Comparison of ENCODE assay signal across 12 cellular contexts in genomic region chr6:163837681-163838431, GRCh38.
DNase-seq lines count a peak whose midpoint lies in the region; ATAC-seq, FAIRE-seq and TF ChIP-seq lines count a peak whose summit lies in the region.
"Had no signal": no experiment of that assay in that cellular context is flagged by ENCODE, and none has a peak within 500 bp of the region (broad histone marks: within the 10 kb centered on the region; RNA-seq: fewer than 3 reads in every experiment).

No MANE protein-coding gene starts in this region.

- no peaks in the 10 kb centered on the region for H3K9me1 ChIP-seq in keratinocyte (ENCODE audit: control insufficient read depth, extremely low read depth, insufficient read depth, low read length)

- TF ChIP-seq POLR2A in sigmoid colon (IDR thresholded peaks at IDR 0.05): no peak

- H3K36me3 ChIP-seq in keratinocyte (ENCODE audit: control insufficient read depth in 2 of 2, extremely low read depth in 1 of 2, insufficient read depth in 2 of 2, low read length in 2 of 2): no peaks in the 10 kb centered on the region
- no peaks in the 10 kb centered on the region for H3K36me3 ChIP-seq in sigmoid colon
- no peaks in the 10 kb centered on the region for H3K36me3 ChIP-seq in MG63
- H3K36me3 ChIP-seq: BLaER1 treated with 17β-estradiol and CSF1 and Interleukin-3, amounts not matched to agents 10 nM and 100 nM; cardiac muscle cell; upper lobe of left lung had no signal

- TF ChIP-seq CTCF in choroid plexus epithelial cell (conservative IDR thresholded peaks at IDR 0.05; ENCODE audit: low read depth, low read length): no peak
- no peak for TF ChIP-seq CTCF in keratinocyte (optimal IDR thresholded peaks at IDR 0.05 in 1 of 3, IDR thresholded peaks at IDR 0.05 in 1 of 3, conservative IDR thresholded peaks at IDR 0.05 in 1 of 3; ENCODE audit: extremely low read depth in 1 of 3, insufficient read depth in 2 of 3, low read length in 3 of 3)
- TF ChIP-seq CTCF in sigmoid colon (IDR thresholded peaks at IDR 0.05): no peak

- no peak overlapping the region for H3K9ac ChIP-seq in keratinocyte (ENCODE audit: control insufficient read depth, extremely low read depth, insufficient read depth, low read length)
- H3K9ac ChIP-seq: BLaER1 treated with 17β-estradiol and CSF1 and Interleukin-3, amounts not matched to agents 10 nM and 100 nM had no signal

- dilution Hi-C loops in keratinocyte (cut with MboI; ENCODE audit: extremely low pct_ligation_motif_present, low sequenced_read_pairs): no loop called here

- H3K27me3 ChIP-seq in keratinocyte (ENCODE audit: control insufficient read depth, extremely low read depth, insufficient read depth, low read length): peaks cover 4% of the 10 kb centered on the region
- no peaks in the 10 kb centered on the region for H3K27me3 ChIP-seq in sigmoid colon
- no peaks in the 10 kb centered on the region for H3K27me3 ChIP-seq in MG63
- H3K27me3 ChIP-seq: BLaER1 treated with 17β-estradiol and CSF1 and Interleukin-3, amounts not matched to agents 10 nM and 100 nM; cardiac muscle cell; upper lobe of left lung had no signal

- H3K4me1 ChIP-seq in keratinocyte (ENCODE audit: control insufficient read depth, extremely low read depth, insufficient read depth, low read length) (no peaks in the 10 kb centered on the region), sigmoid colon (peaks cover 0 to 19% (median 14%) of the 10 kb centered on the region in 4 donors)
- H3K4me1 ChIP-seq: BLaER1 treated with 17β-estradiol and CSF1 and Interleukin-3, amounts not matched to agents 10 nM and 100 nM had no signal

- H4K20me1 ChIP-seq in keratinocyte (ENCODE audit: control insufficient read depth, extremely low read depth, insufficient read depth, low read length): no peaks in the 10 kb centered on the region
- H4K20me1 ChIP-seq: BLaER1 treated with 17β-estradiol and CSF1 and Interleukin-3, amounts not matched to agents 10 nM and 100 nM had no signal

- H3K9me3 ChIP-seq in keratinocyte (ENCODE audit: control insufficient read depth, low read depth, low read length): peaks cover 8% of the 10 kb centered on the region
- H3K9me3 ChIP-seq in sigmoid colon: peaks cover 0 to 3% (median 0%) of the 10 kb centered on the region in 4 donors
- no peaks in the 10 kb centered on the region for H3K9me3 ChIP-seq in MG63
- H3K9me3 ChIP-seq: upper lobe of left lung had no signal

- 19 to 24% methylated on average over 17 of the region's 17 CpGs for WGBS in sigmoid colon, 2 donors

- intact Hi-C loops in sigmoid colon (cut with DNase I): no loop called here

- DNase-seq in C1 segment of cervical spinal cord (lab: John Stamatoyannopoulos, UW): peak in 8 of 14 donors; percentile 5 to 25 (median 20)
- peak; percentile 19 for DNase-seq in choroid plexus epithelial cell (ENCODE audit: low read depth)
- DNase-seq in keratinocyte (ENCODE audit: low read depth, low spot score): no peak
- DNase-seq in sigmoid colon: no peak
- no peak for DNase-seq in MG63
- no peak for DNase-seq in HPDE6-E6E7 (ENCODE audit: extremely low spot score)
- DNase-seq: NCI-H1436 treated with DMSO at 0.1 percent for 48 hours, upper lobe of left lung had no signal

- no peak for FAIRE-seq in keratinocyte (lab: Jason Lieb, UNC)

- no peak for TF ChIP-seq EP300 in sigmoid colon (IDR thresholded peaks at IDR 0.05)

- peak overlapping the region; percentile 31 for H2AFZ ChIP-seq in keratinocyte (ENCODE audit: control insufficient read depth, low read length)

- no peak overlapping the region for H3K4me2 ChIP-seq in keratinocyte (ENCODE audit: control insufficient read depth, extremely low read depth, insufficient read depth, low read depth, low read length)
- H3K4me2 ChIP-seq: BLaER1 treated with 17β-estradiol and CSF1 and Interleukin-3, amounts not matched to agents 10 nM and 100 nM had no signal

- H3K27ac ChIP-seq in keratinocyte (ENCODE audit: control insufficient read depth, insufficient read depth, low read length) (no peak overlapping the region), sigmoid colon (peak overlapping the region in 2 of 4 donors; percentile 27 to 36)
- H3K27ac ChIP-seq: BLaER1 treated with 17β-estradiol and CSF1 and Interleukin-3, amounts not matched to agents 10 nM and 100 nM; cardiac muscle cell; upper lobe of left lung had no signal

- H3K79me2 ChIP-seq in keratinocyte (ENCODE audit: control insufficient read depth, insufficient read depth, low read length): no peaks in the 10 kb centered on the region

- H3K4me3 ChIP-seq in choroid plexus epithelial cell (ENCODE audit: low read depth, low read length) (no peak overlapping the region), keratinocyte (ENCODE audit: control insufficient read depth in 2 of 3, extremely low read depth in 1 of 3, insufficient read depth in 2 of 3, low read depth in 1 of 3, low read length in 3 of 3) (no peak overlapping the region), sigmoid colon (peak overlapping the region in 3 of 4 donors; percentile 18 to 35 (median 25)), MG63 (no peak overlapping the region)
- H3K4me3 ChIP-seq: BLaER1 treated with 17β-estradiol and CSF1 and Interleukin-3, amounts not matched to agents 10 nM and 100 nM; cardiac muscle cell had no signal

- ATAC-seq in HG02571 (IDR thresholded peaks at IDR 0.05; ENCODE audit: unreplicated experiment): no peak
- ATAC-seq in GM19463 (IDR thresholded peaks at IDR 0.05; ENCODE audit: unreplicated experiment): no peak

Comparison
In these comparisons a context has a peak if more than half of its experiments do, and no peak if none do; other contexts are left out.
1. DNase-seq: peak in C1 segment of cervical spinal cord (8 of 14) and choroid plexus epithelial cell (single experiment); none in keratinocyte (single experiment), sigmoid colon (single experiment), MG63 (single experiment) and HPDE6-E6E7 (single experiment).
2. H3K4me3 ChIP-seq: peak in sigmoid colon (3 of 4); none in choroid plexus epithelial cell (single experiment), keratinocyte (0 of 3) and MG63 (single experiment).